1 cellular context compared by ENCODE assay signal in genomic region chr11:747176-748006, GRCh38.
TF ChIP-seq lines count a peak whose summit lies in the region.

TALDO1 (plus strand) TSS chr11:747464; CDS start chr11:747482, 18 bp downstream.

TF ChIP-seq in GM12878, 131 proteins besides CTCF, POLR2A, EP300 and RAD21 (continued from another document):
- no peak for TF ChIP-seq FOS (IDR thresholded peaks at IDR 0.05; ENCODE audit: borderline replicate concordance, extremely low read depth, insufficient read length)
- no peak for TF ChIP-seq PML (IDR thresholded peaks at IDR 0.05; ENCODE audit: low read length)
- no peak for TF ChIP-seq SP1 (IDR thresholded peaks at IDR 0.05; ENCODE audit: low read depth, low read length)
- no peak for TF ChIP-seq RCOR1 (conservative IDR thresholded peaks at IDR 0.05; ENCODE audit: low read depth, low read length)
- TF ChIP-seq E2F8 (IDR thresholded peaks at IDR 0.05; ENCODE audit: low read depth, partially characterized antibody), result no peak
- no peak for TF ChIP-seq RBBP5 (conservative IDR thresholded peaks at IDR 0.05)
- TF ChIP-seq, protein P1, sequence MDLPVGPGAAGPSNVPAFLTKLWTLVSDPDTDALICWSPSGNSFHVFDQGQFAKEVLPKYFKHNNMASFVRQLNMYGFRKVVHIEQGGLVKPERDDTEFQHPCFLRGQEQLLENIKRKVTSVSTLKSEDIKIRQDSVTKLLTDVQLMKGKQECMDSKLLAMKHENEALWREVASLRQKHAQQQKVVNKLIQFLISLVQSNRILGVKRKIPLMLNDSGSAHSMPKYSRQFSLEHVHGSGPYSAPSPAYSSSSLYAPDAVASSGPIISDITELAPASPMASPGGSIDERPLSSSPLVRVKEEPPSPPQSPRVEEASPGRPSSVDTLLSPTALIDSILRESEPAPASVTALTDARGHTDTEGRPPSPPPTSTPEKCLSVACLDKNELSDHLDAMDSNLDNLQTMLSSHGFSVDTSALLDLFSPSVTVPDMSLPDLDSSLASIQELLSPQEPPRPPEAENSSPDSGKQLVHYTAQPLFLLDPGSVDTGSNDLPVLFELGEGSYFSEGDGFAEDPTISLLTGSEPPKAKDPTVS (IDR thresholded peaks at IDR 0.05; ENCODE audit: low read depth, low read length), result no peak
- peak; percentile 31; the same call in 1 of the 2 replicates for TF ChIP-seq RUNX3 (IDR thresholded peaks at IDR 0.05; ENCODE audit: low read length)
- peak; percentile 50; the same call in 1 of the 2 replicates for TF ChIP-seq POLR2AphosphoS5 (IDR thresholded peaks at IDR 0.05; ENCODE audit: low read length)
- TF ChIP-seq POLR2AphosphoS2 (IDR thresholded peaks at IDR 0.05; ENCODE audit: low read depth, low read length), result peak; percentile 62
- TF ChIP-seq TCF3 (IDR thresholded peaks at IDR 0.05; ENCODE audit: borderline replicate concordance, insufficient read depth, low read depth, low read length), result 0 out of 2 replicates have a peak, but pooled peaks have one; percentile 64
- TF ChIP-seq GATAD2B (conservative IDR thresholded peaks at IDR 0.05; ENCODE audit: low read depth), result peak; percentile 84
- no peak for TF ChIP-seq MXI1 (IDR thresholded peaks at IDR 0.05; ENCODE audit: low read depth, low read length)
- TF ChIP-seq, protein P2, sequence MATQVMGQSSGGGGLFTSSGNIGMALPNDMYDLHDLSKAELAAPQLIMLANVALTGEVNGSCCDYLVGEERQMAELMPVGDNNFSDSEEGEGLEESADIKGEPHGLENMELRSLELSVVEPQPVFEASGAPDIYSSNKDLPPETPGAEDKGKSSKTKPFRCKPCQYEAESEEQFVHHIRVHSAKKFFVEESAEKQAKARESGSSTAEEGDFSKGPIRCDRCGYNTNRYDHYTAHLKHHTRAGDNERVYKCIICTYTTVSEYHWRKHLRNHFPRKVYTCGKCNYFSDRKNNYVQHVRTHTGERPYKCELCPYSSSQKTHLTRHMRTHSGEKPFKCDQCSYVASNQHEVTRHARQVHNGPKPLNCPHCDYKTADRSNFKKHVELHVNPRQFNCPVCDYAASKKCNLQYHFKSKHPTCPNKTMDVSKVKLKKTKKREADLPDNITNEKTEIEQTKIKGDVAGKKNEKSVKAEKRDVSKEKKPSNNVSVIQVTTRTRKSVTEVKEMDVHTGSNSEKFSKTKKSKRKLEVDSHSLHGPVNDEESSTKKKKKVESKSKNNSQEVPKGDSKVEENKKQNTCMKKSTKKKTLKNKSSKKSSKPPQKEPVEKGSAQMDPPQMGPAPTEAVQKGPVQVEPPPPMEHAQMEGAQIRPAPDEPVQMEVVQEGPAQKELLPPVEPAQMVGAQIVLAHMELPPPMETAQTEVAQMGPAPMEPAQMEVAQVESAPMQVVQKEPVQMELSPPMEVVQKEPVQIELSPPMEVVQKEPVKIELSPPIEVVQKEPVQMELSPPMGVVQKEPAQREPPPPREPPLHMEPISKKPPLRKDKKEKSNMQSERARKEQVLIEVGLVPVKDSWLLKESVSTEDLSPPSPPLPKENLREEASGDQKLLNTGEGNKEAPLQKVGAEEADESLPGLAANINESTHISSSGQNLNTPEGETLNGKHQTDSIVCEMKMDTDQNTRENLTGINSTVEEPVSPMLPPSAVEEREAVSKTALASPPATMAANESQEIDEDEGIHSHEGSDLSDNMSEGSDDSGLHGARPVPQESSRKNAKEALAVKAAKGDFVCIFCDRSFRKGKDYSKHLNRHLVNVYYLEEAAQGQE (IDR thresholded peaks at IDR 0.05; ENCODE audit: low read depth, low read length), result no peak; the same call in 1 of the 2 replicates
- TF ChIP-seq, protein P3, sequence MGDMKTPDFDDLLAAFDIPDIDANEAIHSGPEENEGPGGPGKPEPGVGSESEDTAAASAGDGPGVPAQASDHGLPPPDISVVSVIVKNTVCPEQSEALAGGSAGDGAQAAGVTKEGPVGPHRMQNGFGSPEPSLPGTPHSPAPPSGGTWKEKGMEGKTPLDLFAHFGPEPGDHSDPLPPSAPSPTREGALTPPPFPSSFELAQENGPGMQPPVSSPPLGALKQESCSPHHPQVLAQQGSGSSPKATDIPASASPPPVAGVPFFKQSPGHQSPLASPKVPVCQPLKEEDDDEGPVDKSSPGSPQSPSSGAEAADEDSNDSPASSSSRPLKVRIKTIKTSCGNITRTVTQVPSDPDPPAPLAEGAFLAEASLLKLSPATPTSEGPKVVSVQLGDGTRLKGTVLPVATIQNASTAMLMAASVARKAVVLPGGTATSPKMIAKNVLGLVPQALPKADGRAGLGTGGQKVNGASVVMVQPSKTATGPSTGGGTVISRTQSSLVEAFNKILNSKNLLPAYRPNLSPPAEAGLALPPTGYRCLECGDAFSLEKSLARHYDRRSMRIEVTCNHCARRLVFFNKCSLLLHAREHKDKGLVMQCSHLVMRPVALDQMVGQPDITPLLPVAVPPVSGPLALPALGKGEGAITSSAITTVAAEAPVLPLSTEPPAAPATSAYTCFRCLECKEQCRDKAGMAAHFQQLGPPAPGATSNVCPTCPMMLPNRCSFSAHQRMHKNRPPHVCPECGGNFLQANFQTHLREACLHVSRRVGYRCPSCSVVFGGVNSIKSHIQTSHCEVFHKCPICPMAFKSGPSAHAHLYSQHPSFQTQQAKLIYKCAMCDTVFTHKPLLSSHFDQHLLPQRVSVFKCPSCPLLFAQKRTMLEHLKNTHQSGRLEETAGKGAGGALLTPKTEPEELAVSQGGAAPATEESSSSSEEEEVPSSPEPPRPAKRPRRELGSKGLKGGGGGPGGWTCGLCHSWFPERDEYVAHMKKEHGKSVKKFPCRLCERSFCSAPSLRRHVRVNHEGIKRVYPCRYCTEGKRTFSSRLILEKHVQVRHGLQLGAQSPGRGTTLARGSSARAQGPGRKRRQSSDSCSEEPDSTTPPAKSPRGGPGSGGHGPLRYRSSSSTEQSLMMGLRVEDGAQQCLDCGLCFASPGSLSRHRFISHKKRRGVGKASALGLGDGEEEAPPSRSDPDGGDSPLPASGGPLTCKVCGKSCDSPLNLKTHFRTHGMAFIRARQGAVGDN (IDR thresholded peaks at IDR 0.05), result peak; percentile 60; the same call in 1 of the 2 replicates
